11 cellular contexts compared by ENCODE assay signal in the genomic region with DNA sequence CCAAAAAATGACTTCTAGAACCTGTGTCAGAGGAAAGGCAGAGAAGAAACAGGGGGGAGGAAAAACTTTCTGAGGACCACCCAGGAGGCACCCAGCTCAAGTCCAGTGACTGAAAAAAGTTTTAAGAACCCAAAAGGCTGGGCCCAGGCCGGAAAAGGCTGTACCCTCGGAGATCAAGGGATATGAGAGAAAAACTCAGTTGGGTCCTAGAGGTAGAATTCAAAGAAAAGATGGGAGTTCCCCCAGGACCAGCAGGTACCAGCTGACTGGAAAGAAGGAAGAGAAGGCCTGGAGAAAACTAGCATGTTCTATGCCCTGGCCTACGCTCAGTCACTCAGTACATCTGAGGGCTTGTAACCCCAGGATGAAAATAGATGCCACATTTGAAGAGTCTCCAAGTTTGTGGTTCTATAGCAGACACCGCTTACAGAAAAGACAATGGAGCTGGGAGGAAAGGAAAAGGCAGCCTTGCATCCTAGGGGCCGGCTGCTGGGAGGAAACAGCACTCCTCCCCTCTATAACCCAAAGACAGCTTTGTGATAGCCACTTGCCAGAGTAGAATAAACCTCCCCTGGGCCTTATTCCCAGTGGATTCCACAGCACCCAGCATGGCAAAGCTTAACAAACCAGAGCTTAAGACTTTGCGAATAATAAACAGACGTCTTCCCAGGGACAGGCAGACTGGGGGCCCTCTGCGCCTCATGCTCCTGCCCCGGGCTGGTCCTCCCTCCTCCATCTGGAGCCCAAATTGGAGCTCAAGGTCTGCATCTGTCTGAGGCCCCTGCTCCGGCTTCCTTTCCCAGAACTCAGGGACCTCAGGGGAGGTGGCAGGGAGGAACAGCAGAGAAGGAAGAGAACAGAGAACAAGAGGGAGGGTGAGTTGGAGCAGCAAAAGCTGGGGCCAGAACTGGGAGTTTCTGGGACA. TPM values are rescaled to one million over a fixed set of nuclear protein-coding genes. Genes with fewer than 3 reads are reported as not detected.
A peak's percentile ranks its signal among the peaks of the same experiment; 100 is the strongest.
DNase-seq lines count a peak whose midpoint lies in the region; ATAC-seq and TF ChIP-seq lines count a peak whose summit lies in the region.
"Had no signal": no experiment of that assay in that cellular context is flagged by ENCODE, and none has a peak within 500 bp of the region (broad histone marks: within the 10 kb centered on the region; RNA-seq: fewer than 3 reads in every experiment).

No MANE protein-coding gene starts in this region.

- DNase-seq in activated T-cell treated with anti-CD3 and anti-CD28 coated beads, Interleukin-2, amount 50 U/mL, for 1 hour = peak; percentile 19
- DNase-seq in activated T-cell treated with anti-CD3 and anti-CD28 coated beads for 4 hours (no peak), memory B cell (ENCODE audit: low spot score in 2 of 2) (no peak), tibial nerve (ENCODE audit: low spot score in 2 of 2) (no peak), Kasumi-1 (lab: John Stamatoyannopoulos, UW) (no peak), ACHN (no peak)
- DNase-seq: activated gamma-delta T cell, NCI-H1417 treated with DMSO at 0.1 percent for 48 hours, nucleus accumbens had no signal

- TF ChIP-seq CTCF in tibial nerve (IDR thresholded peaks at IDR 0.05) = no peak

- peak overlapping the region; percentile 79 for H3K27ac Mint-ChIP-seq in memory B cell

- H3K9me3 ChIP-seq in tibial nerve = no peaks in the 10 kb centered on the region

- H3K4me3 ChIP-seq in tibial nerve = no peak overlapping the region

- H3K36me3 Mint-ChIP-seq in memory B cell = peaks cover 5% of the 10 kb centered on the region

- in situ Hi-C loops in ACHN (cut with HindIII; ENCODE audit: low pct_ligation_motif_present, low pct_unique_long_range_greater_than_20kb, low sequenced_read_pairs) = no loop called here

- no peak for TF ChIP-seq POLR2A in tibial nerve (IDR thresholded peaks at IDR 0.05)

- H3K9me3 Mint-ChIP-seq in memory B cell = no peaks in the 10 kb centered on the region

- peak overlapping the region; percentile 30 for H3K27ac ChIP-seq in angular gyrus (ENCODE audit: low read depth, low read length)
- H3K27ac ChIP-seq in tibial nerve = peak overlapping the region; percentile 52 to 76 (median 68)

- ATAC-seq in memory B cell (ENCODE audit: low read depth) (no peak), HG02571 (IDR thresholded peaks at IDR 0.05; ENCODE audit: unreplicated experiment) (no peak)

- peaks cover 58% of the 10 kb centered on the region for H3K4me1 Mint-ChIP-seq in memory B cell

- no peaks in the 10 kb centered on the region for H3K27me3 ChIP-seq in tibial nerve

- peaks cover 3 to 63% (median 48%) of the 10 kb centered on the region in 4 donors for H3K4me1 ChIP-seq in tibial nerve

- WGBS in tibial nerve, 2 donors = 35 to 45% methylated on average over 10 of the region's 10 CpGs

- peak overlapping the region; percentile 18 for H3K4me3 Mint-ChIP-seq in memory B cell

- no peak for TF ChIP-seq EP300 in tibial nerve (IDR thresholded peaks at IDR 0.05)

- no peaks in the 10 kb centered on the region for H3K36me3 ChIP-seq in tibial nerve

- no peaks in the 10 kb centered on the region for H3K27me3 Mint-ChIP-seq in memory B cell

RNA-seq across cellular contexts. Expression of a gene that starts 8.9 kb away (rescaled TPM):
- total RNA-seq in tibial nerve = 10 to 100 TPM; 10.7 to 27.6 (median 20.9) TPM
